18 cellular contexts compared by ENCODE assay signal in the genomic region with DNA sequence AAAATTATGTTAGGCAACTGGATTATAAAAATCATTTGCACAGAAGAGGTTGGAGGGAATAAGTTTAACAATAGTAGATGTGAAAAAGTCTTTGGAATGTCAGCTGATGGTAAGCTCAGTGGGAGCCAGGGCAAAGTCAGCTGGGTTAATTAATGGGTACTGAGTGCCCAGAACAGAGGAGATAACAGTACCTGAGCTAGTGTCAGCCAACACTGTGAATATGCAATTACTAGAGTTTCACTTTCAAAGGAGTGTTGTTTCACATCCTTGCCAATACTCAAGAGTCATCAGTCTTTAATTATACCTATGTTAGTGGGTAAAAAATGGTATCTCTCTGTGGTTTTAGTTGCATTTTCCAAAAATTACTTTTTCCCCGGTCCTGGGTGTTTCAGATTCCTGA.
DNase-seq lines count a peak whose midpoint lies in the region; ATAC-seq and TF ChIP-seq lines count a peak whose summit lies in the region.
"Had no signal": no experiment of that assay in that cellular context is flagged by ENCODE, and none has a peak within 500 bp of the region (broad histone marks: within the 10 kb centered on the region; RNA-seq: fewer than 3 reads in every experiment).

No MANE protein-coding gene starts in this region.

- no peak overlapping the region for H2BK5ac ChIP-seq in mesendoderm (ENCODE audit: low read length)

- H3K4ac ChIP-seq in mesendoderm (ENCODE audit: low read depth, low read length), result no peak overlapping the region

- no peak overlapping the region for H2BK120ac ChIP-seq in mesendoderm (ENCODE audit: low read depth, low read length)

- no peaks in the 10 kb centered on the region for H4K20me1 ChIP-seq in KMS-11 (ENCODE audit: insufficient read depth)

- H3K4me2 ChIP-seq in KMS-11 (peak overlapping the region; percentile 43), mesendoderm (ENCODE audit: low read length) (no peak overlapping the region)

- H2BK15ac ChIP-seq in mesendoderm (replicated peaks; ENCODE audit: low read depth), result no peak overlapping the region

- no peak overlapping the region for H2AK5ac ChIP-seq in mesendoderm (ENCODE audit: low read length)

- WGBS in mesendoderm (ENCODE audit: extremely low coverage, insufficient coverage, low lambda C conversion rate), result no CpG with 5 or more reads among the region's 1 CpG

- DNase-seq in mesendoderm (peak; percentile 17), coronary artery (ENCODE audit: low spot score) (no peak), pons (ENCODE audit: low spot score) (no peak)
- DNase-seq: CD8-positive, alpha-beta memory T cell; DND-41; GDM1; KBM-7; NCI-H1092 treated with DMSO at 0.1 percent for 48 hours; NCI-H2029; NCI-H2171 treated with DMSO at 0.1 percent for 48 hours; NCI-H82; Peyer's patch; SIG-M5; T-helper 17 cell had no signal

- no peak overlapping the region for H4K5ac ChIP-seq in mesendoderm (ENCODE audit: low read length)

- H3K36me3 ChIP-seq in KMS-11 (ENCODE audit: insufficient read depth) (no peaks in the 10 kb centered on the region), mesendoderm (ENCODE audit: control insufficient read depth, insufficient read depth, low read length) (no peaks in the 10 kb centered on the region)
- H3K36me3 ChIP-seq: Peyer's patch had no signal

- H3K4me1 ChIP-seq in KMS-11 (ENCODE audit: low read depth, poor library complexity, severe bottlenecking) (peaks cover 20% of the 10 kb centered on the region), mesendoderm (ENCODE audit: control insufficient read depth, low read depth, low read length) (peaks cover 3% of the 10 kb centered on the region)
- H3K4me1 ChIP-seq: Peyer's patch had no signal

- H3K23ac ChIP-seq in mesendoderm (ENCODE audit: low read length), result no peak overlapping the region

- H3K4me3 ChIP-seq in KMS-11 (IDR thresholded peaks at IDR 0.05; ENCODE audit: insufficient read depth, low read depth, low read length) (no peak overlapping the region), mesendoderm (ENCODE audit: low read length) (no peak overlapping the region), coronary artery (no peak overlapping the region)
- H3K4me3 ChIP-seq: Peyer's patch had no signal

- ATAC-seq in GM18870 (IDR thresholded peaks at IDR 0.05; ENCODE audit: unreplicated experiment) (peak; percentile 49), GM21717 (IDR thresholded peaks at IDR 0.05; ENCODE audit: unreplicated experiment) (peak; percentile 58), HG03280 (IDR thresholded peaks at IDR 0.05; ENCODE audit: unreplicated experiment) (no peak)
- ATAC-seq: T-helper 17 cell had no signal

- H3K18ac ChIP-seq in mesendoderm (ENCODE audit: low read length), result no peak overlapping the region

- no peaks in the 10 kb centered on the region for H3K27me3 ChIP-seq in KMS-11 (ENCODE audit: insufficient read depth, low read depth)
- H3K27me3 ChIP-seq in mesendoderm (ENCODE audit: insufficient read depth, low read length, poor library complexity), result no peaks in the 10 kb centered on the region
- H3K27me3 ChIP-seq: Peyer's patch had no signal

- no peaks in the 10 kb centered on the region for H3K79me1 ChIP-seq in mesendoderm (ENCODE audit: low read length)

- no peak overlapping the region for H3K56ac ChIP-seq in mesendoderm (ENCODE audit: low read length)

- H4K8ac ChIP-seq in mesendoderm (ENCODE audit: low read depth, low read length), result no peak overlapping the region

- TF ChIP-seq CTCF in KMS-11 (conservative IDR thresholded peaks at IDR 0.05; ENCODE audit: low read depth, low read length) (no peak), coronary artery (IDR thresholded peaks at IDR 0.05) (no peak)

- H3K9ac ChIP-seq in KMS-11 (no peak overlapping the region), mesendoderm (ENCODE audit: low read length) (no peak overlapping the region)

- no peaks in the 10 kb centered on the region for H3K79me2 ChIP-seq in KMS-11 (ENCODE audit: insufficient read depth, low read depth)
- H3K79me2 ChIP-seq in mesendoderm (ENCODE audit: control insufficient read depth, insufficient read depth, low read length), result no peaks in the 10 kb centered on the region

- H2AFZ ChIP-seq in KMS-11 (ENCODE audit: low read depth), result no peak overlapping the region

- H3K27ac ChIP-seq in KMS-11, result no peak overlapping the region
- no peak overlapping the region for H3K27ac ChIP-seq in mesendoderm (ENCODE audit: low read depth, low read length)
- H3K27ac ChIP-seq in coronary artery, result no peak overlapping the region
- H3K27ac ChIP-seq: Peyer's patch had no signal
